ENCODE assay signal across 12 cellular contexts in the genomic region with DNA sequence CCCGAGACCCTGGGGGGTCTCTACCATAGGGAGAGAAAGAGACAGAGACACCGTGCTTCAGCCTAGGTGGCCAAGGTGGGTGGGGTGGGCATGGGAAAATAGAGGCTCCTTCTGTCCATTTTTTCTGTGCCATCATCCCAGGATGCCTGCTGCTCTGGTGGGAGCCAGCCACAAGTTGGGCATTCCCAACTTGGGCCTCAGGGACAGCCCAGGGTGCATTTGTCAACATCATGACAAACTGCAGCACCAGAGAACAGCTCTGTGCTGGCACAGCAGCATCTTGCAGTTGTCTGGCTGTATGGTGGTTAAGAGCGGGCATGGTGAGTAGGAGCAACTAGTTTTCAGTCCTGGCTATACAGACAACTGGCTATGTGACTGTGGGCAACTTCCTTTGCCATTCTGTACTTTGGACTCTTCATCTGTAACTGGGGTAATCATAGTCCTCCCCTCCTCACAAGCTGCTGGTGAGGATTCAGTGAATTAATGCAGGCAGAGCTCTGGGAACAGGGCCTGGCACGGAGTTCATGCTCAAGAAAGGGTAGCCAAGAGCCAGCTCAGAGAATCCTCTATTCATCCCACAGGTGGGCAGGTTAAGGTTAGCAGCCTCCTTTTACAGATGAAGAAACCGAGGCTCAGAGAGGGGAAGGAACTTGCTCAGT.
DNase-seq lines count a peak whose midpoint lies in the region; ATAC-seq, FAIRE-seq and TF ChIP-seq lines count a peak whose summit lies in the region.
"Had no signal": no experiment of that assay in that cellular context is flagged by ENCODE, and none has a peak within 500 bp of the region (broad histone marks: within the 10 kb centered on the region; RNA-seq: fewer than 3 reads in every experiment).

No MANE protein-coding gene starts in this region.

- H3K27ac ChIP-seq in epithelial cell of prostate (peak overlapping the region; percentile 94), neural progenitor cell (no peak overlapping the region), upper lobe of left lung (peak overlapping the region; percentile 77 to 89 (median 82))

- no peaks in the 10 kb centered on the region for H3K79me2 ChIP-seq in neural progenitor cell (ENCODE audit: low read depth)

- DNase-seq in cardiac septum (ENCODE audit: low spot score) (peak; percentile 56), Right ventricle myocardium inferior (ENCODE audit: missing footprints) (no peak), epithelial cell of prostate (ENCODE audit: low read depth, low spot score) (no peak), neural progenitor cell (ENCODE audit: low spot score) (no peak), upper lobe of left lung (peak in 1 of 2 donors; percentile 11), NCI-H187 (lab: John Stamatoyannopoulos, UW) (no peak), H54 (ENCODE audit: insufficient read length, low spot score) (no peak)
- DNase-seq: stimulated activated CD4-positive, alpha-beta T cell treated with anti-CD3 and anti-CD28 coated beads, Interleukin-2, amount 100 ng/mL, for 24 hours; T-helper 2 cell had no signal

- H3K27ac Mint-ChIP-seq in neural progenitor cell = peak overlapping the region; percentile 66

- H3K27me3 Mint-ChIP-seq in neural progenitor cell (ENCODE audit: insufficient read depth, low read depth) = no peaks in the 10 kb centered on the region

- H3F3A ChIP-seq in neural progenitor cell (ENCODE audit: low read depth) = no peaks in the 10 kb centered on the region

- H3K9me3 ChIP-seq in neural progenitor cell (ENCODE audit: low read depth) (no peaks in the 10 kb centered on the region), upper lobe of left lung (no peaks in the 10 kb centered on the region)
- H3K9me3 ChIP-seq: gastrocnemius medialis, testis had no signal

- H3K4me3 ChIP-seq in neural progenitor cell (no peak overlapping the region), upper lobe of left lung (no peak overlapping the region)

- FAIRE-seq in H54 (lab: Jason Lieb, UNC) = no peak

- no peak overlapping the region for H2AFZ ChIP-seq in neural progenitor cell (replicated peaks)

- H3K9ac ChIP-seq in neural progenitor cell = no peak overlapping the region

- H3K9me3 Mint-ChIP-seq in neural progenitor cell = no peaks in the 10 kb centered on the region

- H3K27me3 ChIP-seq in neural progenitor cell (peaks cover 6% of the 10 kb centered on the region), upper lobe of left lung (no peaks in the 10 kb centered on the region)
- H3K27me3 ChIP-seq: gastrocnemius medialis, testis had no signal

- TF ChIP-seq POLR2A in upper lobe of left lung (IDR thresholded peaks at IDR 0.05) = no peak
- TF ChIP-seq POLR2A in H54 (IDR thresholded peaks at IDR 0.05; ENCODE audit: low read depth, low read length) = no peak

- H3K36me3 ChIP-seq in neural progenitor cell (no peaks in the 10 kb centered on the region), upper lobe of left lung (no peaks in the 10 kb centered on the region)
- H3K36me3 ChIP-seq: gastrocnemius medialis had no signal

- WGBS in upper lobe of left lung, 2 donors = 78 to 80% methylated on average over 5 of the region's 5 CpGs

- no peak overlapping the region for H3K4me2 ChIP-seq in neural progenitor cell

- TF ChIP-seq CTCF in neural progenitor cell (IDR thresholded peaks at IDR 0.05) (no peak), upper lobe of left lung (IDR thresholded peaks at IDR 0.05) (no peak)

- ATAC-seq in Right ventricle myocardium inferior = no peak
- no peak for ATAC-seq in upper lobe of left lung (ENCODE audit: low FRiP score in 2 of 2)
- ATAC-seq in HG03135 (IDR thresholded peaks at IDR 0.05; ENCODE audit: unreplicated experiment) = no peak

- H4K20me1 ChIP-seq in neural progenitor cell (ENCODE audit: low read depth) = no peaks in the 10 kb centered on the region

- no peaks in the 10 kb centered on the region for H3K36me3 Mint-ChIP-seq in neural progenitor cell

- H3K4me1 ChIP-seq in neural progenitor cell = peaks cover 18% of the 10 kb centered on the region
- peaks cover 53 to 71% (median 61%) of the 10 kb centered on the region in 4 donors for H3K4me1 ChIP-seq in upper lobe of left lung

- intact Hi-C loops in cardiac septum (cut with DNase I) (no loop called here), Right ventricle myocardium inferior (cut with DNase I) (no loop called here)

- no peak overlapping the region for H3K4me3 Mint-ChIP-seq in neural progenitor cell

- peaks cover 36% of the 10 kb centered on the region for H3K4me1 Mint-ChIP-seq in neural progenitor cell

- TF ChIP-seq EP300 in upper lobe of left lung (IDR thresholded peaks at IDR 0.05) = no peak
